In genomic region chr2:181306785-181307184, GRCh38 we compare ENCODE assay signal across 9 cellular contexts.
DNase-seq lines count a peak whose midpoint lies in the region; ATAC-seq and TF ChIP-seq lines count a peak whose summit lies in the region.
"Had no signal": no experiment of that assay in that cellular context is flagged by ENCODE, and none has a peak within 500 bp of the region (broad histone marks: within the 10 kb centered on the region; RNA-seq: fewer than 3 reads in every experiment).

No MANE protein-coding gene starts in this region.

- no peak overlapping the region for H2BK120ac ChIP-seq in neuronal stem cell (ENCODE audit: low read depth, low read length)

- H3K23ac ChIP-seq in neuronal stem cell (ENCODE audit: low read depth, low read length, poor library complexity): no peak overlapping the region

- no peaks in the 10 kb centered on the region for H3K36me3 ChIP-seq in neuronal stem cell (replicated peaks in 1 of 2; ENCODE audit: control insufficient read depth in 2 of 2, insufficient read depth in 2 of 2, low read length in 2 of 2)

- H3K9me3 ChIP-seq in neuronal stem cell (replicated peaks in 1 of 2; ENCODE audit: control insufficient read depth in 2 of 2, insufficient read depth in 1 of 2, low read depth in 1 of 2, low read length in 2 of 2): no peaks in the 10 kb centered on the region

- H3K4me1 ChIP-seq in neuronal stem cell (ENCODE audit: control insufficient read depth in 2 of 2, insufficient read depth in 1 of 2, low read depth in 1 of 2, low read length in 2 of 2): peaks cover 0 to 11% of the 10 kb centered on the region in 2 donors

- H3K27ac ChIP-seq in neuronal stem cell (replicated peaks; ENCODE audit: low read length): no peak overlapping the region

- in situ Hi-C loops in G401 (cut with HindIII; ENCODE audit: low sequenced_read_pairs): no loop called here

- peak overlapping the region; percentile 52 for H3K4me3 Mint-ChIP-seq in activated CD4-positive, alpha-beta memory T cell treated with anti-CD3 and anti-CD28 coated beads for 36 hours
- peak overlapping the region; percentile 82 for H3K4me3 Mint-ChIP-seq in natural killer cell
- H3K4me3 Mint-ChIP-seq: brain had no signal

- no peak overlapping the region for H3K4ac ChIP-seq in neuronal stem cell (ENCODE audit: low read length)

- H2BK15ac ChIP-seq in neuronal stem cell (ENCODE audit: low read length): no peak overlapping the region

- TF ChIP-seq CTCF in natural killer cell (IDR thresholded peaks at IDR 0.05): no peak

- H3K79me1 ChIP-seq in neuronal stem cell (ENCODE audit: low read depth, low read length): no peaks in the 10 kb centered on the region

- H2BK5ac ChIP-seq in neuronal stem cell (ENCODE audit: low read length): no peak overlapping the region

- ATAC-seq in GM18511 (IDR thresholded peaks at IDR 0.05; ENCODE audit: unreplicated experiment) (peak; percentile 18), HG02840 (IDR thresholded peaks at IDR 0.05; ENCODE audit: low FRiP score, unreplicated experiment) (peak; percentile 27), natural killer cell (peak in 1 of 3 donors; percentile 40)

- no peak overlapping the region for H4K91ac ChIP-seq in neuronal stem cell (ENCODE audit: low read depth, low read length, poor library complexity)

- POLR2A ChIA-PET in activated CD4-positive, alpha-beta memory T cell treated with anti-CD3 and anti-CD28 coated beads for 36 hours (lab: Charles Lee): no interaction called here

- no peaks in the 10 kb centered on the region for H3K27me3 Mint-ChIP-seq in activated CD4-positive, alpha-beta memory T cell treated with anti-CD3 and anti-CD28 coated beads for 36 hours
- H3K27me3 Mint-ChIP-seq in natural killer cell (ENCODE audit: low read depth in 2 of 2): no peaks in the 10 kb centered on the region

- H3K4me3 ChIP-seq in neuronal stem cell (ENCODE audit: low read length in 2 of 2): no peak overlapping the region

- DNase-seq in activated CD4-positive, alpha-beta memory T cell treated with anti-CD3 and anti-CD28 coated beads for 36 hours: no peak
- no peak for DNase-seq in natural killer cell
- DNase-seq in neuronal stem cell (ENCODE audit: low spot score): no peak
- no peak for DNase-seq in G401 (ENCODE audit: low spot score)
- DNase-seq in NCI-H2029 (lab: John Stamatoyannopoulos, UW): no peak
- DNase-seq in anterior cingulate cortex (lab: John Stamatoyannopoulos, UW): no peak

- H3K27me3 ChIP-seq in neuronal stem cell (ENCODE audit: control insufficient read depth in 3 of 3, insufficient read depth in 3 of 3, low read depth in 1 of 3, low read length in 3 of 3): no peaks in the 10 kb centered on the region

- H3K9ac ChIP-seq in neuronal stem cell (ENCODE audit: low read depth, low read length, poor library complexity): no peak overlapping the region

- CTCF ChIA-PET in activated CD4-positive, alpha-beta memory T cell treated with anti-CD3 and anti-CD28 coated beads for 36 hours (lab: Charles Lee): no interaction called here

- intact Hi-C loops in activated CD4-positive, alpha-beta memory T cell treated with anti-CD3 and anti-CD28 coated beads for 36 hours (cut with micrococcal nuclease): loop anchor here (10.0 kb wide), 1 partner anchor 408 kb away; no protein-coding TSS in a partner anchor
- intact Hi-C loops in natural killer cell (cut with micrococcal nuclease): loop anchor here (5.0 kb wide), 4 partner anchors 86 to 184 kb away; no protein-coding TSS in a partner anchor

- H4K8ac ChIP-seq in neuronal stem cell (ENCODE audit: low read depth, low read length): no peak overlapping the region

- no peak overlapping the region for H2AK5ac ChIP-seq in neuronal stem cell (ENCODE audit: low read depth, low read length)

- H3K14ac ChIP-seq in neuronal stem cell (ENCODE audit: low read length): no peak overlapping the region

- no peak overlapping the region for H2BK12ac ChIP-seq in neuronal stem cell (ENCODE audit: low read length)

- no peak overlapping the region for H3K4me2 ChIP-seq in neuronal stem cell (ENCODE audit: insufficient read depth, low read length, poor library complexity, severe bottlenecking)

- H3K9me3 Mint-ChIP-seq in activated CD4-positive, alpha-beta memory T cell treated with anti-CD3 and anti-CD28 coated beads for 36 hours: no peaks in the 10 kb centered on the region
- no peaks in the 10 kb centered on the region for H3K9me3 Mint-ChIP-seq in natural killer cell
- H3K9me3 Mint-ChIP-seq: brain had no signal

- H3K4me1 Mint-ChIP-seq in activated CD4-positive, alpha-beta memory T cell treated with anti-CD3 and anti-CD28 coated beads for 36 hours (ENCODE audit: low read depth): peaks cover 62% of the 10 kb centered on the region
- peaks cover 62 to 63% of the 10 kb centered on the region in 2 donors for H3K4me1 Mint-ChIP-seq in natural killer cell

- H3K27ac Mint-ChIP-seq in activated CD4-positive, alpha-beta memory T cell treated with anti-CD3 and anti-CD28 coated beads for 36 hours: peak overlapping the region; percentile 97
- H3K27ac Mint-ChIP-seq in natural killer cell: peak overlapping the region; percentile 94 to 97
- H3K27ac Mint-ChIP-seq: brain had no signal

- H2AFZ ChIP-seq in neuronal stem cell (ENCODE audit: low read length): no peak overlapping the region

- H3K36me3 Mint-ChIP-seq in activated CD4-positive, alpha-beta memory T cell treated with anti-CD3 and anti-CD28 coated beads for 36 hours: no peaks in the 10 kb centered on the region
- H3K36me3 Mint-ChIP-seq in natural killer cell: no peaks in the 10 kb centered on the region
- H3K36me3 Mint-ChIP-seq: brain had no signal

- no peak overlapping the region for H3K18ac ChIP-seq in neuronal stem cell (ENCODE audit: low read length)
